ENCODE assay signal across 1 cellular context in the genomic region with DNA sequence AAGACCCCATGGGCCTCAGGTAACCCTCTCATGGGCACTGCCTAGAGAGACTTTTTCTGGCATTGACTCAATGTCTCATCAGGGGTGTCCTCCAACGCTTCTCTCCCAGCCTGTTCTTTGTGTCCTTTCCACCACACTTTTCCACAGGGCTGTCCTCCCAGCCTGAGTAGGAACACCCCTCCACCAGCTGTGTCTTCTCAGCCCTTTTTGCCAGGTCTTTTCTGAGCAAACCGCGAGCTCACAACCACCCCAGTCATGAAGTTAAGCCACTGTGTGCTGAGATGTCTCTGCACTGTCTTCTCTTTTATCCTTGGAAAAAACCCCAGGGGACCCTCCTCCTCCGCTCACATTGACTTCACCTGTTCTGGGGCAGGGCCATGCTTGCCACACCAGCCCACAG.
TF ChIP-seq lines count a peak whose summit lies in the region.

No MANE protein-coding gene starts in this region.

TF ChIP-seq in HepG2, 621 proteins besides CTCF, POLR2A, EP300 and RAD21:
- TF ChIP-seq SNRNP70 (IDR thresholded peaks at IDR 0.05; ENCODE audit: low read depth, low read length) (no peak), TBX3 (IDR thresholded peaks at IDR 0.05; ENCODE audit: borderline replicate concordance) (no peak), ZBTB43 (CRISPR knock-in tag; conservative IDR thresholded peaks at IDR 0.05) (no peak), SETDB1 (CRISPR knock-in tag; IDR thresholded peaks at IDR 0.05; ENCODE audit: borderline replicate concordance) (no peak), ZNF773 (CRISPR knock-in tag; IDR thresholded peaks at IDR 0.05; ENCODE audit: borderline replicate concordance) (no peak), ZNF253 (CRISPR knock-in tag; IDR thresholded peaks at IDR 0.05; ENCODE audit: borderline replicate concordance) (no peak), STAT6 (CRISPR knock-in tag; IDR thresholded peaks at IDR 0.05; ENCODE audit: borderline replicate concordance) (no peak)
